8 cellular contexts compared by ENCODE assay signal in genomic region chr13:52070929-52071523, GRCh38. TPM values are rescaled to one million over a fixed set of nuclear protein-coding genes. Genes with fewer than 3 reads are reported as not detected.
DNase-seq lines count a peak whose midpoint lies in the region; ATAC-seq, FAIRE-seq and TF ChIP-seq lines count a peak whose summit lies in the region.
"Had no signal": no experiment of that assay in that cellular context is flagged by ENCODE, and none has a peak within 500 bp of the region (broad histone marks: within the 10 kb centered on the region; RNA-seq: fewer than 3 reads in every experiment).

No MANE protein-coding gene starts in this region.

- DNase-seq in EH (ENCODE audit: low read depth) (peak; percentile 53), LNCaP clone FGC (ENCODE audit: low read depth) (no peak), HepG2 (ENCODE audit: low spot score) (peak; percentile 54), dedifferentiated amniotic fluid mesenchymal stem cell (ENCODE audit: extremely low spot score) (no peak), dorsolateral prefrontal cortex (no peak), germinal center (ENCODE audit: low spot score) (no peak)
- DNase-seq in activated T-cell treated with anti-CD3 and anti-CD28 coated beads, Interleukin-2, amount 50 U/mL, for 72 hours = peak; percentile 9 to 17

- peaks cover 5 to 9% of the 10 kb centered on the region in 2 donors for H3K36me3 Mint-ChIP-seq in activated T-cell treated with anti-CD3 and anti-CD28 coated beads, Interleukin-2, amount 50 U/mL, for 72 hours (ENCODE audit: insufficient read depth in 2 of 2)

- H3K9me3 Mint-ChIP-seq in activated T-cell treated with anti-CD3 and anti-CD28 coated beads, Interleukin-2, amount 50 U/mL, for 72 hours = peaks cover 11 to 12% of the 10 kb centered on the region in 2 donors

- ATAC-seq in activated T-cell treated with anti-CD3 and anti-CD28 coated beads, Interleukin-2, amount 50 U/mL, for 72 hours (replicated peaks in 1 of 2) = peak; percentile 91 to 97
- ATAC-seq in HepG2 = peak; percentile 92

- WGBS in HepG2 (ENCODE audit: low lambda C conversion rate) = 41% methylated on average over 1 of the region's 1 CpG

- CTCF ChIA-PET in HepG2 (lab: Yijun Ruan, JAX; ENCODE audit: low intra/inter-chr PET ratio, low total read pairs) = interaction anchor here (1.2 to 2.8 kb wide), 2 partner anchors 46 to 57 kb away, joined by 3 to 28 read pairs; partner anchors contain the start of gene NEK5

- H3K27ac ChIP-seq in HepG2 (ENCODE audit: extremely low read length, insufficient read depth, low read length) (no peak overlapping the region), dorsolateral prefrontal cortex (no peak overlapping the region)
- H3K27ac ChIP-seq: epithelial cell of prostate had no signal

- POLR2A ChIA-PET in HepG2 (lab: Yijun Ruan, JAX) = interaction anchor here (1.6 kb wide), 2 partner anchors 57 to 59 kb away, joined by 5 read pairs; partner anchors contain the start of genes ALG11 and ATP7B

- H3K4me1 ChIP-seq in HepG2 (ENCODE audit: insufficient read depth, low read length) = peaks cover 15% of the 10 kb centered on the region

- no TSS peak for BruUV-seq in HepG2 (replicated peaks; lab: Mats Ljungman, UMichigan)

- H4K20me1 ChIP-seq in HepG2 (ENCODE audit: insufficient read depth, low read length) = no peaks in the 10 kb centered on the region

- no peak overlapping the region for H3K4me2 ChIP-seq in HepG2 (ENCODE audit: low read depth, low read length)

- peaks cover 12% of the 10 kb centered on the region for H3K4me1 Mint-ChIP-seq in activated T-cell treated with anti-CD3 and anti-CD28 coated beads, Interleukin-2, amount 50 U/mL, for 72 hours (ENCODE audit: low read depth)

- H3K27ac Mint-ChIP-seq in activated T-cell treated with anti-CD3 and anti-CD28 coated beads, Interleukin-2, amount 50 U/mL, for 72 hours = no peak overlapping the region

- TF ChIP-seq POLR2A in HepG2 (IDR thresholded peaks at IDR 0.05; ENCODE audit: insufficient read depth in 1 of 2, low read depth in 2 of 2, low read length in 2 of 2) = no peak

- no peaks in the 10 kb centered on the region for H3K79me2 ChIP-seq in HepG2 (ENCODE audit: insufficient read depth, low read length)

- 0 out of 2 replicates have a peak, but pooled peaks have one; percentile 6 for TF ChIP-seq CTCF in LNCaP clone FGC (IDR thresholded peaks at IDR 0.05; ENCODE audit: control insufficient read depth, extremely low read depth, insufficient read depth)
- peak; percentile 70 for TF ChIP-seq CTCF in HepG2 (CRISPR knock-in tag; IDR thresholded peaks at IDR 0.05)
- peak in 2 of 56 donors; percentile 18 to 33 for TF ChIP-seq CTCF in dorsolateral prefrontal cortex (IDR thresholded peaks at IDR 0.05 in 54 of 56, conservative IDR thresholded peaks at IDR 0.05 in 2 of 56; ENCODE audit: low read depth in 1 of 56, partially characterized antibody in 56 of 56)

- TF ChIP-seq EP300 in HepG2 (IDR thresholded peaks at IDR 0.05; ENCODE audit: low read depth in 2 of 2, low read length in 2 of 2) (no peak), HepG2 (CRISPR knock-in tag; IDR thresholded peaks at IDR 0.05; ENCODE audit: borderline replicate concordance) (no peak)

- no peaks in the 10 kb centered on the region for H3K27me3 ChIP-seq in HepG2 (ENCODE audit: control insufficient read depth in 1 of 2, insufficient read depth in 2 of 2, low read length in 2 of 2)
- H3K27me3 ChIP-seq in dorsolateral prefrontal cortex = peaks cover 0 to 3% (median 0%) of the 10 kb centered on the region in 45 donors

- in situ Hi-C loops in HepG2 (cut with HindIII; ENCODE audit: extremely low pct_ligation_motif_present, low pct_unique_long_range_greater_than_20kb) = loop anchor here (5.0 kb wide), 1 partner anchor 56 kb away; the partner anchor contains the start of gene NEK5

- no peak overlapping the region for H3K9ac ChIP-seq in HepG2 (ENCODE audit: insufficient read depth, low read depth, low read length)

- no peaks in the 10 kb centered on the region for H3K36me3 ChIP-seq in HepG2 (replicated peaks in 1 of 2; ENCODE audit: control insufficient read depth in 1 of 2, insufficient read depth in 2 of 2, low read length in 2 of 2)

- no peak overlapping the region for H2AFZ ChIP-seq in HepG2 (ENCODE audit: low read length)

- no peak for FAIRE-seq in HepG2 (lab: Jason Lieb, UNC)

- TF ChIP-seq RAD21 in HepG2 (CRISPR knock-in tag; IDR thresholded peaks at IDR 0.05) = 0 out of 2 replicates have a peak, but pooled peaks have one; percentile 8

- H3K4me3 Mint-ChIP-seq in activated T-cell treated with anti-CD3 and anti-CD28 coated beads, Interleukin-2, amount 50 U/mL, for 72 hours = no peak overlapping the region

- H3K4me3 ChIP-seq in LNCaP clone FGC (ENCODE audit: low read depth, low read length) = no peak overlapping the region
- no peak overlapping the region for H3K4me3 ChIP-seq in HepG2 (replicated peaks in 1 of 3; ENCODE audit: insufficient read depth in 1 of 3, low read depth in 2 of 3, low read length in 3 of 3)
- H3K4me3 ChIP-seq in dorsolateral prefrontal cortex = no peak overlapping the region

- intact Hi-C loops in HepG2 (cut with micrococcal nuclease; ENCODE audit: unreplicated experiment) (loop anchor here (1.0 to 5.0 kb wide), 2 partner anchors 44 to 56 kb away; no protein-coding TSS in a partner anchor), dorsolateral prefrontal cortex (cut with DNase I) (no loop called here)

- peaks cover 13% of the 10 kb centered on the region for H3K27me3 Mint-ChIP-seq in activated T-cell treated with anti-CD3 and anti-CD28 coated beads, Interleukin-2, amount 50 U/mL, for 72 hours (ENCODE audit: low read depth)

- H3K9me3 ChIP-seq in HepG2 (ENCODE audit: low read length) = peaks cover 25% of the 10 kb centered on the region

RNA-seq across cellular contexts. Expression of gene UTP14C, which starts 46.5 kb away (rescaled TPM):
- 10 to 100 TPM; 10.0 to 10.4 TPM for total RNA-seq in activated T-cell treated with anti-CD3 and anti-CD28 coated beads, Interleukin-2, amount 50 U/mL, for 72 hours
- total RNA-seq in HepG2 (2016; rRNA removed; fragmentation: Illumina TruSeq; extraction: Trizol) = 11.0 and 12.2 TPM in 2 replicates
- total RNA-seq in HepG2 (2016; cell fraction: cytosol; rRNA removed; fragmentation: Illumina TruSeq; extraction: Trizol; ENCODE audit: low read depth) = 0.71 and 0.88 TPM in 2 replicates
- 10.2 and 12.1 TPM in 2 replicates for total RNA-seq in HepG2 (2016; cell fraction: insoluble cytoplasmic fraction; rRNA removed; fragmentation: Illumina TruSeq; extraction: Trizol)
- 4.4 and 4.7 TPM in 2 replicates for total RNA-seq in HepG2 (2016; cell fraction: membrane; rRNA removed; fragmentation: Illumina TruSeq; extraction: Trizol)
- total RNA-seq in HepG2 (2016; cell fraction: nucleus; rRNA removed; fragmentation: Illumina TruSeq; extraction: Trizol) = 13.5 and 14.9 TPM in 2 replicates
- polyA plus RNA-seq in HepG2 (2011; rRNA removed) = 7.0 and 8.8 TPM in 2 replicates
- polyA plus RNA-seq in HepG2 (2011; cell fraction: cytosol; rRNA removed) = 4.3 and 6.8 TPM in 2 replicates
- polyA plus RNA-seq in HepG2 (2011; cell fraction: nucleus; rRNA removed) = 2.9 and 3.7 TPM in 2 replicates
- 7.5 and 9.1 TPM in 2 replicates for polyA plus RNA-seq in HepG2 (2012)
- polyA plus RNA-seq in HepG2 (2016; cell fraction: cytosol; fragmentation: Illumina TruSeq; extraction: Trizol; ENCODE audit: low read depth) = 0.44 and 0.53 TPM in 2 replicates
- 7.8 and 8.1 TPM in 2 replicates for polyA plus RNA-seq in HepG2 (2016; cell fraction: insoluble cytoplasmic fraction; fragmentation: Illumina TruSeq; extraction: Trizol; ENCODE audit: low read depth)
- 1.1 and 1.5 TPM in 2 replicates for polyA plus RNA-seq in HepG2 (2016; cell fraction: membrane; fragmentation: Illumina TruSeq; extraction: Trizol; ENCODE audit: low read depth)
- 12.9 and 16.2 TPM in 2 replicates for polyA plus RNA-seq in HepG2 (2016; cell fraction: nucleus; fragmentation: Illumina TruSeq; extraction: Trizol; ENCODE audit: insufficient read depth, low read depth)
- 4.6 and 7.0 TPM in 2 replicates for polyA minus RNA-seq in HepG2 (2011; rRNA and poly(A)+ RNA removed; ENCODE audit: low replicate concordance)
- 8.8 and 10.3 TPM in 2 replicates for polyA minus RNA-seq in HepG2 (2011; cell fraction: cytosol; rRNA and poly(A)+ RNA removed)
- 10.0 and 14.9 TPM in 2 replicates for polyA minus RNA-seq in HepG2 (2011; cell fraction: nucleus; rRNA and poly(A)+ RNA removed)
- total RNA-seq in dorsolateral prefrontal cortex = 10 to 100 TPM; 12.4 to 22.5 (median 17.7) TPM

RNA-seq across cellular contexts. Expression of gene NEK5, which starts 57.8 kb away (rescaled TPM):
- total RNA-seq in activated T-cell treated with anti-CD3 and anti-CD28 coated beads, Interleukin-2, amount 50 U/mL, for 72 hours = under 1 TPM; 0.12 to 0.16 TPM
- 0.21 and 0.22 TPM in 2 replicates for total RNA-seq in HepG2 (2016; rRNA removed; fragmentation: Illumina TruSeq; extraction: Trizol)
- total RNA-seq in HepG2 (2016; cell fraction: cytosol; rRNA removed; fragmentation: Illumina TruSeq; extraction: Trizol; ENCODE audit: low read depth) = 0.18 TPM in 1 of 2 replicates, not detected in the other
- total RNA-seq in HepG2 (2016; cell fraction: insoluble cytoplasmic fraction; rRNA removed; fragmentation: Illumina TruSeq; extraction: Trizol) = 0.19 and 0.21 TPM in 2 replicates
- 0.07 and 0.12 TPM in 2 replicates for total RNA-seq in HepG2 (2016; cell fraction: membrane; rRNA removed; fragmentation: Illumina TruSeq; extraction: Trizol)
- 0.16 and 0.28 TPM in 2 replicates for total RNA-seq in HepG2 (2016; cell fraction: nucleus; rRNA removed; fragmentation: Illumina TruSeq; extraction: Trizol)
- polyA plus RNA-seq in HepG2 (2011; rRNA removed) = 0.09 and 0.12 TPM in 2 replicates
- polyA plus RNA-seq in HepG2 (2011; cell fraction: cytosol; rRNA removed) = 0.01 and 0.05 TPM in 2 replicates
- polyA plus RNA-seq in HepG2 (2011; cell fraction: nucleus; rRNA removed) = 0.19 TPM in 2 replicates
- 0.24 and 0.25 TPM in 2 replicates for polyA plus RNA-seq in HepG2 (2012)
- not detected in 2 replicates for polyA plus RNA-seq in HepG2 (2016; cell fraction: cytosol; fragmentation: Illumina TruSeq; extraction: Trizol; ENCODE audit: low read depth)
- 0.09 and 0.19 TPM in 2 replicates for polyA plus RNA-seq in HepG2 (2016; cell fraction: insoluble cytoplasmic fraction; fragmentation: Illumina TruSeq; extraction: Trizol; ENCODE audit: low read depth)
- polyA plus RNA-seq in HepG2 (2016; cell fraction: membrane; fragmentation: Illumina TruSeq; extraction: Trizol; ENCODE audit: low read depth) = 0.07 TPM in 1 of 2 replicates, not detected in the other
- 0.37 and 0.72 TPM in 2 replicates for polyA plus RNA-seq in HepG2 (2016; cell fraction: nucleus; fragmentation: Illumina TruSeq; extraction: Trizol; ENCODE audit: insufficient read depth, low read depth)
- 0.10 TPM in 1 of 2 replicates, not detected in the other for polyA minus RNA-seq in HepG2 (2011; rRNA and poly(A)+ RNA removed; ENCODE audit: low replicate concordance)
- not detected in 2 replicates for polyA minus RNA-seq in HepG2 (2011; cell fraction: cytosol; rRNA and poly(A)+ RNA removed)
- 0.26 and 0.37 TPM in 2 replicates for polyA minus RNA-seq in HepG2 (2011; cell fraction: nucleus; rRNA and poly(A)+ RNA removed)
- total RNA-seq in dorsolateral prefrontal cortex = 1 to 10 TPM in 104 of 120 experiments, under 1 TPM in 16; 0.60 to 4.5 (median 1.5) TPM

RNA-seq across cellular contexts. Expression of gene ALG11, which starts 58.8 kb away (rescaled TPM):
- 10 to 100 TPM; 22.5 to 26.5 TPM for total RNA-seq in activated T-cell treated with anti-CD3 and anti-CD28 coated beads, Interleukin-2, amount 50 U/mL, for 72 hours
- 25.4 and 27.9 TPM in 2 replicates for total RNA-seq in HepG2 (2016; rRNA removed; fragmentation: Illumina TruSeq; extraction: Trizol)
- total RNA-seq in HepG2 (2016; cell fraction: cytosol; rRNA removed; fragmentation: Illumina TruSeq; extraction: Trizol; ENCODE audit: low read depth) = 3.5 and 4.5 TPM in 2 replicates
- 21.3 and 28.9 TPM in 2 replicates for total RNA-seq in HepG2 (2016; cell fraction: insoluble cytoplasmic fraction; rRNA removed; fragmentation: Illumina TruSeq; extraction: Trizol)
- total RNA-seq in HepG2 (2016; cell fraction: membrane; rRNA removed; fragmentation: Illumina TruSeq; extraction: Trizol) = 7.5 and 8.2 TPM in 2 replicates
- 38.9 and 48.6 TPM in 2 replicates for total RNA-seq in HepG2 (2016; cell fraction: nucleus; rRNA removed; fragmentation: Illumina TruSeq; extraction: Trizol)
- 12.0 and 14.7 TPM in 2 replicates for polyA plus RNA-seq in HepG2 (2011; rRNA removed)
- 5.7 and 9.7 TPM in 2 replicates for polyA plus RNA-seq in HepG2 (2011; cell fraction: cytosol; rRNA removed)
- polyA plus RNA-seq in HepG2 (2011; cell fraction: nucleus; rRNA removed) = 10.5 and 11.6 TPM in 2 replicates
- polyA plus RNA-seq in HepG2 (2012) = 24.5 and 36.1 TPM in 2 replicates
- polyA plus RNA-seq in HepG2 (2016; cell fraction: cytosol; fragmentation: Illumina TruSeq; extraction: Trizol; ENCODE audit: low read depth) = 3.2 and 4.3 TPM in 2 replicates
- polyA plus RNA-seq in HepG2 (2016; cell fraction: insoluble cytoplasmic fraction; fragmentation: Illumina TruSeq; extraction: Trizol; ENCODE audit: low read depth) = 13.7 and 16.7 TPM in 2 replicates
- polyA plus RNA-seq in HepG2 (2016; cell fraction: membrane; fragmentation: Illumina TruSeq; extraction: Trizol; ENCODE audit: low read depth) = 4.4 and 4.9 TPM in 2 replicates
- 43.5 and 45.8 TPM in 2 replicates for polyA plus RNA-seq in HepG2 (2016; cell fraction: nucleus; fragmentation: Illumina TruSeq; extraction: Trizol; ENCODE audit: insufficient read depth, low read depth)
- 5.8 and 14.8 TPM in 2 replicates for polyA minus RNA-seq in HepG2 (2011; rRNA and poly(A)+ RNA removed; ENCODE audit: low replicate concordance)
- polyA minus RNA-seq in HepG2 (2011; cell fraction: cytosol; rRNA and poly(A)+ RNA removed) = 14.0 and 18.1 TPM in 2 replicates
- 39.9 and 41.6 TPM in 2 replicates for polyA minus RNA-seq in HepG2 (2011; cell fraction: nucleus; rRNA and poly(A)+ RNA removed)
- total RNA-seq in dorsolateral prefrontal cortex = 10 to 100 TPM; 21.8 to 45.8 (median 34.2) TPM

RNA-seq across cellular contexts. Expression of gene ATP7B, which starts 59.8 kb away (rescaled TPM):
- total RNA-seq in activated T-cell treated with anti-CD3 and anti-CD28 coated beads, Interleukin-2, amount 50 U/mL, for 72 hours = 1 to 10 TPM; 2.3 to 3.0 TPM
- total RNA-seq in HepG2 (2016; rRNA removed; fragmentation: Illumina TruSeq; extraction: Trizol) (39.6 and 57.4 TPM in 2 replicates), dorsolateral prefrontal cortex (10 to 100 TPM in 116 of 120 experiments, 1 to 10 TPM in 4; 7.1 to 33.2 (median 17.6) TPM)
- total RNA-seq in HepG2 (2016; cell fraction: cytosol; rRNA removed; fragmentation: Illumina TruSeq; extraction: Trizol; ENCODE audit: low read depth) = 10.1 and 11.9 TPM in 2 replicates
- 33.4 and 54.9 TPM in 2 replicates for total RNA-seq in HepG2 (2016; cell fraction: insoluble cytoplasmic fraction; rRNA removed; fragmentation: Illumina TruSeq; extraction: Trizol)
- 16.7 and 17.9 TPM in 2 replicates for total RNA-seq in HepG2 (2016; cell fraction: membrane; rRNA removed; fragmentation: Illumina TruSeq; extraction: Trizol)
- total RNA-seq in HepG2 (2016; cell fraction: nucleus; rRNA removed; fragmentation: Illumina TruSeq; extraction: Trizol) = 94.0 and 111 TPM in 2 replicates
- polyA plus RNA-seq in HepG2 (2011; rRNA removed) = 31.8 and 42.1 TPM in 2 replicates
- polyA plus RNA-seq in HepG2 (2011; cell fraction: cytosol; rRNA removed) = 20.2 and 23.3 TPM in 2 replicates
- 94.2 and 94.4 TPM in 2 replicates for polyA plus RNA-seq in HepG2 (2011; cell fraction: nucleus; rRNA removed)
- polyA plus RNA-seq in HepG2 (2012) = 25.2 and 29.1 TPM in 2 replicates
- 2.3 and 2.5 TPM in 2 replicates for polyA plus RNA-seq in HepG2 (2016; cell fraction: cytosol; fragmentation: Illumina TruSeq; extraction: Trizol; ENCODE audit: low read depth)
- 19.5 and 23.2 TPM in 2 replicates for polyA plus RNA-seq in HepG2 (2016; cell fraction: insoluble cytoplasmic fraction; fragmentation: Illumina TruSeq; extraction: Trizol; ENCODE audit: low read depth)
- polyA plus RNA-seq in HepG2 (2016; cell fraction: membrane; fragmentation: Illumina TruSeq; extraction: Trizol; ENCODE audit: low read depth) = 4.8 and 6.1 TPM in 2 replicates
- polyA plus RNA-seq in HepG2 (2016; cell fraction: nucleus; fragmentation: Illumina TruSeq; extraction: Trizol; ENCODE audit: insufficient read depth, low read depth) = 81.9 and 85.2 TPM in 2 replicates
- 4.3 and 98.2 TPM in 2 replicates for polyA minus RNA-seq in HepG2 (2011; rRNA and poly(A)+ RNA removed; ENCODE audit: low replicate concordance)
- 26.0 and 31.1 TPM in 2 replicates for polyA minus RNA-seq in HepG2 (2011; cell fraction: cytosol; rRNA and poly(A)+ RNA removed)
- polyA minus RNA-seq in HepG2 (2011; cell fraction: nucleus; rRNA and poly(A)+ RNA removed) = 161 and 194 TPM in 2 replicates

Comparison
In these comparisons a context has a peak if more than half of its experiments do, and no peak if none do; other contexts are left out.
1. DNase-seq: peak in EH (single experiment), activated T-cell treated with anti-CD3 and anti-CD28 coated beads, Interleukin-2, amount 50 U/mL, for 72 hours (2 of 2) and HepG2 (single experiment); none in LNCaP clone FGC (single experiment), dedifferentiated amniotic fluid mesenchymal stem cell (single experiment), dorsolateral prefrontal cortex (0 of 10) and germinal center (single experiment).